1 cellular context compared by ENCODE assay signal in the genomic region with DNA sequence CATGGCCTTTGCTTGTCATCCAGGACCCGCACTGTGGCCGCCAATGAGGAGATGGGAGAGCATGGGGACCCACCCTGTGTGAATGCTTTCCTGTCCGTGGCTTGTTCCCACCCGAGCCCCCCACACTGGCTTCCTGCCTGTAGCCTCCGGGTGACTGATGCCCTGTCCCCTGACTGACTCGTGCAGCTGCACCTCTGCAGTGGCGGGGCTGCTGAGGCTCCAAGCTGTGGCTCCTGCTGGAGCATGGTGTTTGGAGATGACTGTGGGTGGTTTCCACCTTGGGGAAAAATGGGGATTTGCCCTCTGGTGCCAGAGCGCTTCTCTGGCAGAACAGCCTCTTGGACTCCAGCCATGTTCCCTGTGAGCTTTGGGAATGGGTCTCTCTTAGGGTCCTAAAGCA.
TF ChIP-seq lines count a peak whose summit lies in the region.

No MANE protein-coding gene starts in this region.

TF ChIP-seq in H1, 55 proteins besides CTCF, POLR2A, EP300 and RAD21:
- no peak for TF ChIP-seq SP2 (IDR thresholded peaks at IDR 0.05; ENCODE audit: low read length)
